9 cellular contexts compared by ENCODE assay signal in genomic region chr1:200380589-200381021, GRCh38. TPM values are rescaled to one million over a fixed set of nuclear protein-coding genes. Genes with fewer than 3 reads are reported as not detected.
A peak's percentile ranks its signal among the peaks of the same experiment; 100 is the strongest.
DNase-seq lines count a peak whose midpoint lies in the region; ATAC-seq and TF ChIP-seq lines count a peak whose summit lies in the region.
"Had no signal": no experiment of that assay in that cellular context is flagged by ENCODE, and none has a peak within 500 bp of the region (broad histone marks: within the 10 kb centered on the region; RNA-seq: fewer than 3 reads in every experiment).

No MANE protein-coding gene starts in this region.

- H3K4me3 Mint-ChIP-seq in activated T-cell treated with anti-CD3 and anti-CD28 coated beads, Interleukin-2, amount 50 U/mL, for 72 hours, result no peak overlapping the region

- H3K27me3 ChIP-seq in smooth muscle cell (ENCODE audit: low read depth), result no peaks in the 10 kb centered on the region

- 95% methylated on average over 1 of the region's 1 CpG for WGBS in smooth muscle cell (ENCODE audit: low lambda C conversion rate)

- H3K36me3 ChIP-seq in smooth muscle cell (ENCODE audit: low read depth), result no peaks in the 10 kb centered on the region

- H2AFZ ChIP-seq in smooth muscle cell (ENCODE audit: low read depth), result peak overlapping the region; percentile 29

- DNase-seq in activated T-cell treated with anti-CD3 and anti-CD28 coated beads, Interleukin-2, amount 50 U/mL, for 72 hours, result no peak
- DNase-seq in activated T-cell treated with anti-CD3 and anti-CD28 coated beads, Interleukin-2, amount 50 U/mL, for 48 hours, result no peak
- DNase-seq in smooth muscle cell (lab: John Stamatoyannopoulos, UW; ENCODE audit: unreplicated experiment) (no peak), left lobe of liver (ENCODE audit: low spot score) (no peak), DMS79 treated with DMSO at 0.1 percent for 48 hours (lab: John Stamatoyannopoulos, UW) (no peak)
- no peak for DNase-seq in effector CD8-positive, alpha-beta T cell (lab: John Stamatoyannopoulos, UW)
- DNase-seq: cerebellar nuclear complex had no signal

- H3K36me3 Mint-ChIP-seq in activated T-cell treated with anti-CD3 and anti-CD28 coated beads, Interleukin-2, amount 50 U/mL, for 72 hours (ENCODE audit: insufficient read depth in 2 of 2), result no peaks in the 10 kb centered on the region

- peak overlapping the region; percentile 32 for H3K4me2 ChIP-seq in smooth muscle cell

- peaks cover 0 to 1% of the 10 kb centered on the region in 2 donors for H3K9me3 Mint-ChIP-seq in activated T-cell treated with anti-CD3 and anti-CD28 coated beads, Interleukin-2, amount 50 U/mL, for 72 hours

- ATAC-seq in activated T-cell treated with anti-CD3 and anti-CD28 coated beads, Interleukin-2, amount 50 U/mL, for 72 hours (replicated peaks in 1 of 2), result peak; percentile 51 to 53
- ATAC-seq in GM21825 (IDR thresholded peaks at IDR 0.05; ENCODE audit: unreplicated experiment), result peak; percentile 80
- peak; percentile 81 for ATAC-seq in HG03432 (IDR thresholded peaks at IDR 0.05; ENCODE audit: unreplicated experiment)
- ATAC-seq in left lobe of liver, result no peak

- H3K9ac ChIP-seq in smooth muscle cell (ENCODE audit: low read depth), result no peak overlapping the region

- H3K4me3 ChIP-seq in smooth muscle cell, result no peak overlapping the region

- H3F3A ChIP-seq in smooth muscle cell (ENCODE audit: low read depth), result peaks cover 4% of the 10 kb centered on the region

- peak overlapping the region; percentile 79 for H3K27ac ChIP-seq in smooth muscle cell (ENCODE audit: low read depth)

- H4K20me1 ChIP-seq in smooth muscle cell (ENCODE audit: low read depth), result no peaks in the 10 kb centered on the region

- H3K27ac Mint-ChIP-seq in activated T-cell treated with anti-CD3 and anti-CD28 coated beads, Interleukin-2, amount 50 U/mL, for 72 hours, result no peak overlapping the region

- H3K9me3 ChIP-seq in smooth muscle cell (replicated peaks; ENCODE audit: low read depth), result no peaks in the 10 kb centered on the region

- TF ChIP-seq CTCF in smooth muscle cell (IDR thresholded peaks at IDR 0.05; ENCODE audit: borderline replicate concordance, insufficient read depth, poor library complexity, severe bottlenecking), result no peak

- peaks cover 5% of the 10 kb centered on the region for H3K4me1 ChIP-seq in smooth muscle cell (ENCODE audit: low read depth)

- H3K4me1 Mint-ChIP-seq in activated T-cell treated with anti-CD3 and anti-CD28 coated beads, Interleukin-2, amount 50 U/mL, for 72 hours (ENCODE audit: low read depth), result peaks cover 14% of the 10 kb centered on the region

- H3K27me3 Mint-ChIP-seq in activated T-cell treated with anti-CD3 and anti-CD28 coated beads, Interleukin-2, amount 50 U/mL, for 72 hours (ENCODE audit: low read depth), result no peaks in the 10 kb centered on the region

- no peaks in the 10 kb centered on the region for H3K79me2 ChIP-seq in smooth muscle cell (ENCODE audit: low read depth)

RNA-seq across cellular contexts. Expression of gene ZNF281, which starts 29.2 kb away (rescaled TPM):
- 10 to 100 TPM; 14.4 to 15.6 TPM for total RNA-seq in activated T-cell treated with anti-CD3 and anti-CD28 coated beads, Interleukin-2, amount 50 U/mL, for 72 hours
- total RNA-seq in smooth muscle cell (59.4 and 64.4 TPM in 2 replicates), left lobe of liver (13.7 TPM)
- 34.4 and 35.0 TPM in 2 replicates for polyA plus RNA-seq in smooth muscle cell
